ENCODE assay signal across 11 cellular contexts in genomic region chr11:25225078-25225477, GRCh38.
"Had no signal": no experiment of that assay in that cellular context is flagged by ENCODE, and none has a peak within 500 bp of the region (broad histone marks: within the 10 kb centered on the region; RNA-seq: fewer than 3 reads in every experiment).

No MANE protein-coding gene starts in this region.

- ATAC-seq: GM23338, HCT116 had no signal

- H3K4me3 ChIP-seq: GM23248, GM23338, HAP-1 had no signal

- H3K4me1 ChIP-seq: HAP-1 had no signal

- H3K9me3 ChIP-seq: HAP-1 had no signal

- H2AFZ ChIP-seq: GM23248, GM23338 had no signal

- H3K9ac ChIP-seq: GM23248 had no signal

- FAIRE-seq: H1, H54 had no signal

- DNase-seq: GM23248, GOT3, H7, H9, HCEC 1CT, HFFc6 had no signal

- H3K36me3 ChIP-seq: HAP-1 had no signal

- H3K4me2 ChIP-seq: GM23338 had no signal

- H3K27ac ChIP-seq: GM23248 had no signal
